Comparison of ENCODE assay signal across 15 cellular contexts in the genomic region with DNA sequence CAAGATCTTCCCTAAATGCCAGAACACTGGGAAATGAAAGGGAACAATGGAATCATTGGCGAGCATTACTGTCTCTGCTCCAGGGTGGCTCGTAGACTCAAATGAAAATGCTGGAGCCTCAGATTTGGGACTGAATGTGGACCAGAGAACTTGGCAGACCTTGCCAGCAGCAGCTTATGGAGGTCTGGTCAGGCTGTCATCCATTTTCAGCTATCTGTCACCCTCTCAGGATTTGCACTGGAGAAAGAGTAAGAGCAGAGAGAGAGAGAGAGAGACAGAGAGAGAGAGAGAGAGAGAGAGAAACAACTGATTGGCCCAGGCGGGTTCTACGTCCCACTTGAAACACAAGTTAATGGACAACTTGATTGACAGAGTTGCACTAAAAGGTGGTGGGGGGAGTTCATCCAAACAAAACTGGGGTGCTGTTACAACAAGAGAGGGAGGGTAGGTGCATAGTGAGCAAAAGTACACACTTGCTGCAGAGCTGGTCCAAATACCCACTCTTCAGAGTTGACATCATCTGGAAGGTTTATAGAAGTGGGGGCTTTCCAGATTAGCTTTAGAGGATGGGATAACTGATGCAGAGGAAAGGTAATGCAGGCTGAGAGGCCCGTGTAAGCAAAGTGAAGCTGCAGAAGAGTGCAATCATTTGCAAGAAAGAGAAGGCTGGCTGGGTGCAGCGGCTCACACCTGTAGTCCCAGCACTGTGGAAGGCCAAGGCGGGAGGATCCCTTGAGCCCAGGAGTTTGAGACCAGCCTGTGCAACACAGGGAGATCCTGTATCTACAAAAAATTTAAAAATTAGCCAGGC.
DNase-seq lines count a peak whose midpoint lies in the region; ATAC-seq and TF ChIP-seq lines count a peak whose summit lies in the region.
"Had no signal": no experiment of that assay in that cellular context is flagged by ENCODE, and none has a peak within 500 bp of the region (broad histone marks: within the 10 kb centered on the region; RNA-seq: fewer than 3 reads in every experiment).

No MANE protein-coding gene starts in this region.

- H4K20me1 ChIP-seq in OCI-LY1 (ENCODE audit: insufficient read depth, low read length): no peaks in the 10 kb centered on the region

- H3K9me3 Mint-ChIP-seq in activated naive CD8-positive, alpha-beta T cell treated with anti-CD3 and anti-CD28 coated beads, Interleukin-2, amount 50 U/mL, for 24 hours: peaks cover 6% of the 10 kb centered on the region

- H3K9ac ChIP-seq in OCI-LY1 (ENCODE audit: low read length): no peak overlapping the region
- H3K9ac ChIP-seq: KMS-11 had no signal

- H3F3A ChIP-seq in OCI-LY1 (ENCODE audit: insufficient read depth, low read length): no peaks in the 10 kb centered on the region

- H3K4me1 Mint-ChIP-seq in activated naive CD8-positive, alpha-beta T cell treated with anti-CD3 and anti-CD28 coated beads, Interleukin-2, amount 50 U/mL, for 24 hours: peaks cover 67% of the 10 kb centered on the region

- no peaks in the 10 kb centered on the region for H3K27me3 Mint-ChIP-seq in activated naive CD8-positive, alpha-beta T cell treated with anti-CD3 and anti-CD28 coated beads, Interleukin-2, amount 50 U/mL, for 24 hours

- DNase-seq in GM10248 (ENCODE audit: extremely low spot score) (peak; percentile 31), pons (ENCODE audit: low spot score) (peak; percentile 70), HCEC 1CT (no peak), KG1 (lab: John Stamatoyannopoulos, UW) (no peak)
- DNase-seq in activated naive CD8-positive, alpha-beta T cell treated with anti-CD3 and anti-CD28 coated beads, Interleukin-2, amount 50 U/mL, for 24 hours: no peak
- DNase-seq: activated CD4-positive, CD25-positive, alpha-beta regulatory T cell; activated gamma-delta T cell; dermis blood vessel endothelial cell; NCI-H1105 treated with DMSO at 0.1 percent for 48 hours; NCI-H2227 treated with DMSO at 0.1 percent for 48 hours; PC-3 had no signal

- CTCF ChIA-PET in GM10248 (lab: Yijun Ruan, JAX): interaction anchor here (0.8 to 1.8 kb wide), 6 partner anchors 10 to 50 kb away, joined by 3 to 8 read pairs (median 4); no protein-coding TSS in a partner anchor

- no peaks in the 10 kb centered on the region for H3K36me3 ChIP-seq in OCI-LY1 (ENCODE audit: insufficient read depth, low read length)

- H3K36me3 Mint-ChIP-seq in activated naive CD8-positive, alpha-beta T cell treated with anti-CD3 and anti-CD28 coated beads, Interleukin-2, amount 50 U/mL, for 24 hours (ENCODE audit: low read depth): no peaks in the 10 kb centered on the region

- ATAC-seq in activated naive CD8-positive, alpha-beta T cell treated with anti-CD3 and anti-CD28 coated beads, Interleukin-2, amount 50 U/mL, for 24 hours: peak; percentile 60
- no peak for ATAC-seq in GM19023 (IDR thresholded peaks at IDR 0.05; ENCODE audit: unreplicated experiment)
- ATAC-seq: body of pancreas, PC-3 had no signal

- no peaks in the 10 kb centered on the region for H3K9me2 ChIP-seq in OCI-LY1 (ENCODE audit: low read depth, low read length)

- H3K9me3 ChIP-seq in OCI-LY1 (ENCODE audit: low read length): no peaks in the 10 kb centered on the region
- H3K9me3 ChIP-seq: body of pancreas had no signal

- peaks cover 18% of the 10 kb centered on the region for H3K4me1 ChIP-seq in OCI-LY1 (ENCODE audit: insufficient read depth, low read length, severe bottlenecking)
- H3K4me1 ChIP-seq: body of pancreas had no signal

- H3K4me2 ChIP-seq in OCI-LY1 (ENCODE audit: low read length): no peak overlapping the region
- H3K4me2 ChIP-seq: KMS-11 had no signal

- H3K27me3 ChIP-seq in OCI-LY1 (ENCODE audit: insufficient read depth, low read length): no peaks in the 10 kb centered on the region
- H3K27me3 ChIP-seq: body of pancreas had no signal

- POLR2A ChIA-PET in GM10248 (lab: Yijun Ruan, JAX): interaction anchor here (0.5 kb wide), 1 partner anchor 44 kb away, joined by 5 read pairs; no protein-coding TSS in a partner anchor

- no peak overlapping the region for H3K4me3 ChIP-seq in OCI-LY1 (ENCODE audit: low read depth, low read length, poor library complexity, severe bottlenecking)
- H3K4me3 ChIP-seq: body of pancreas had no signal

- H3K79me2 ChIP-seq in OCI-LY1 (ENCODE audit: insufficient read depth, low read length): no peaks in the 10 kb centered on the region

- no peak for TF ChIP-seq CTCF in GM10248 (IDR thresholded peaks at IDR 0.05; ENCODE audit: control extremely low read depth, extremely low read depth, low read depth, missing control alignments)
- TF ChIP-seq CTCF in OCI-LY1 (IDR thresholded peaks at IDR 0.05; ENCODE audit: low read length): no peak

- H3K27ac Mint-ChIP-seq in activated naive CD8-positive, alpha-beta T cell treated with anti-CD3 and anti-CD28 coated beads, Interleukin-2, amount 50 U/mL, for 24 hours: peak overlapping the region; percentile 50

- peak overlapping the region; percentile 3 for H3K27ac ChIP-seq in OCI-LY1 (ENCODE audit: low read depth, low read length, poor library complexity, severe bottlenecking)
- H3K27ac ChIP-seq: body of pancreas, KMS-11 had no signal

- H2AFZ ChIP-seq in OCI-LY1 (ENCODE audit: low read length): no peak overlapping the region

- H3K4me3 Mint-ChIP-seq in activated naive CD8-positive, alpha-beta T cell treated with anti-CD3 and anti-CD28 coated beads, Interleukin-2, amount 50 U/mL, for 24 hours: no peak overlapping the region

Comparison
In these comparisons a context has a peak if more than half of its experiments do, and no peak if none do; other contexts are left out.
1. DNase-seq: peak in GM10248 (single experiment) and pons (single experiment); none in activated naive CD8-positive, alpha-beta T cell treated with anti-CD3 and anti-CD28 coated beads, Interleukin-2, amount 50 U/mL, for 24 hours (single experiment), HCEC 1CT (single experiment) and KG1 (single experiment).